Comparison of ENCODE assay signal across 16 cellular contexts in genomic region chr6:78605909-78606446, GRCh38.
DNase-seq lines count a peak whose midpoint lies in the region; ATAC-seq and TF ChIP-seq lines count a peak whose summit lies in the region.
"Had no signal": no experiment of that assay in that cellular context is flagged by ENCODE, and none has a peak within 500 bp of the region (broad histone marks: within the 10 kb centered on the region; RNA-seq: fewer than 3 reads in every experiment).

No MANE protein-coding gene starts in this region.

- H3K9me3 Mint-ChIP-seq in Calu3 (ENCODE audit: low read depth, unreplicated experiment), result no peaks in the 10 kb centered on the region
- H3K9me3 Mint-ChIP-seq in activated T-cell treated with anti-CD3 and anti-CD28 coated beads, Interleukin-2, amount 50 U/mL, for 72 hours, result no peaks in the 10 kb centered on the region
- H3K9me3 Mint-ChIP-seq: activated T-cell treated with anti-CD3 and anti-CD28 coated beads, Interleukin-2, amount 50 U/mL, for 4 hours had no signal

- H3K27me3 ChIP-seq in H7 (ENCODE audit: control insufficient read depth, insufficient read depth, low read length), result no peaks in the 10 kb centered on the region
- H3K27me3 ChIP-seq: ascending aorta had no signal

- DNase-seq in Calu3 (no peak), RKO (ENCODE audit: low spot score) (peak; percentile 44), epidermal melanocyte (ENCODE audit: insufficient read length, low spot score) (peak; percentile 18), omental fat pad (ENCODE audit: low spot score) (no peak), H7 (no peak)
- no peak for DNase-seq in activated T-cell treated with anti-CD3 and anti-CD28 coated beads, Interleukin-2, amount 50 U/mL, for 72 hours
- DNase-seq: activated CD4-positive, alpha-beta T cell treated with anti-CD3 and anti-CD28 coated beads for 36 hours; activated T-cell treated with anti-CD3 and anti-CD28 coated beads, Interleukin-2, amount 50 U/mL, for 4 hours; GF-D8; NCI-H1092; NCI-H510A; stimulated activated CD4-positive, alpha-beta T cell treated with anti-CD3 and anti-CD28 coated beads, Interleukin-15, amount 100 ng/mL, for 24 hours had no signal

- H3K4me1 Mint-ChIP-seq in Calu3 (ENCODE audit: low read depth, unreplicated experiment), result peaks cover 41% of the 10 kb centered on the region
- no peaks in the 10 kb centered on the region for H3K4me1 Mint-ChIP-seq in activated T-cell treated with anti-CD3 and anti-CD28 coated beads, Interleukin-2, amount 50 U/mL, for 72 hours (ENCODE audit: low read depth)
- H3K4me1 Mint-ChIP-seq: activated CD4-positive, alpha-beta T cell treated with anti-CD3 and anti-CD28 coated beads for 36 hours; CD14-positive monocyte had no signal

- H3K27ac Mint-ChIP-seq in Calu3 (ENCODE audit: unreplicated experiment), result peak overlapping the region; percentile 27
- no peak overlapping the region for H3K27ac Mint-ChIP-seq in activated T-cell treated with anti-CD3 and anti-CD28 coated beads, Interleukin-2, amount 50 U/mL, for 72 hours
- H3K27ac Mint-ChIP-seq: activated CD4-positive, alpha-beta T cell treated with anti-CD3 and anti-CD28 coated beads for 36 hours; CD14-positive monocyte had no signal

- H3K27me3 Mint-ChIP-seq in Calu3 (ENCODE audit: unreplicated experiment), result no peaks in the 10 kb centered on the region
- H3K27me3 Mint-ChIP-seq in activated T-cell treated with anti-CD3 and anti-CD28 coated beads, Interleukin-2, amount 50 U/mL, for 72 hours (ENCODE audit: low read depth), result no peaks in the 10 kb centered on the region

- ATAC-seq in omental fat pad (ENCODE audit: low FRiP score) (peak; percentile 41), GM21447 (IDR thresholded peaks at IDR 0.05; ENCODE audit: unreplicated experiment) (no peak), HG03439 (IDR thresholded peaks at IDR 0.05; ENCODE audit: unreplicated experiment) (no peak)
- no peak for ATAC-seq in activated T-cell treated with anti-CD3 and anti-CD28 coated beads, Interleukin-2, amount 50 U/mL, for 72 hours (replicated peaks in 1 of 2)
- ATAC-seq: activated CD4-positive, alpha-beta T cell treated with anti-CD3 and anti-CD28 coated beads for 36 hours; activated T-cell treated with anti-CD3 and anti-CD28 coated beads, Interleukin-2, amount 50 U/mL, for 4 hours had no signal

- no TSS peak for BruUV-seq in Calu3 (replicated peaks; lab: Mats Ljungman, UMichigan)

- CTCF ChIA-PET in Calu3 (lab: Charles Lee), result interaction anchor here (0.6 to 0.9 kb wide), 3 partner anchors 49 to 383 kb away, joined by 3 read pairs; no protein-coding TSS in a partner anchor

- no peak overlapping the region for H3K4me3 Mint-ChIP-seq in Calu3 (ENCODE audit: low read depth, unreplicated experiment)
- H3K4me3 Mint-ChIP-seq in activated T-cell treated with anti-CD3 and anti-CD28 coated beads, Interleukin-2, amount 50 U/mL, for 72 hours, result no peak overlapping the region
- H3K4me3 Mint-ChIP-seq: activated CD4-positive, alpha-beta T cell treated with anti-CD3 and anti-CD28 coated beads for 36 hours; activated T-cell treated with anti-CD3 and anti-CD28 coated beads, Interleukin-2, amount 50 U/mL, for 4 hours; CD14-positive monocyte had no signal

- no peaks in the 10 kb centered on the region for H3K36me3 Mint-ChIP-seq in Calu3 (ENCODE audit: insufficient read depth, unreplicated experiment)
- no peaks in the 10 kb centered on the region for H3K36me3 Mint-ChIP-seq in activated T-cell treated with anti-CD3 and anti-CD28 coated beads, Interleukin-2, amount 50 U/mL, for 72 hours (ENCODE audit: insufficient read depth in 2 of 2)
- H3K36me3 Mint-ChIP-seq: CD14-positive monocyte had no signal

- no peaks in the 10 kb centered on the region for H3K36me3 ChIP-seq in H7 (replicated peaks; ENCODE audit: control insufficient read depth, insufficient read depth, low read length)
- H3K36me3 ChIP-seq: ascending aorta had no signal

- H3K4me3 ChIP-seq in H7 (ENCODE audit: insufficient read depth, low read depth, low read length), result no peak overlapping the region
- H3K4me3 ChIP-seq: ascending aorta had no signal

- TF ChIP-seq CTCF in Calu3 (IDR thresholded peaks at IDR 0.05; ENCODE audit: unreplicated experiment), result no peak
- TF ChIP-seq CTCF in omental fat pad (IDR thresholded peaks at IDR 0.05), result no peak

- intact Hi-C loops in Calu3 (cut with micrococcal nuclease; ENCODE audit: unreplicated experiment), result no loop called here

Comparison
In these comparisons a context has a peak if more than half of its experiments do, and no peak if none do; other contexts are left out.
1. DNase-seq: peak in RKO (single experiment) and epidermal melanocyte (single experiment); none in Calu3 (single experiment), omental fat pad (single experiment), H7 (single experiment) and activated T-cell treated with anti-CD3 and anti-CD28 coated beads, Interleukin-2, amount 50 U/mL, for 72 hours (0 of 2).